1 cellular context compared by ENCODE assay signal in genomic region chr1:148389027-148389339, GRCh38.
TF ChIP-seq lines count a peak whose summit lies in the region.

No MANE protein-coding gene starts in this region.

TF ChIP-seq in K562, 482 proteins besides CTCF, POLR2A, EP300 and RAD21 (continued from another document and continues in another):
- TF ChIP-seq, protein P1, sequence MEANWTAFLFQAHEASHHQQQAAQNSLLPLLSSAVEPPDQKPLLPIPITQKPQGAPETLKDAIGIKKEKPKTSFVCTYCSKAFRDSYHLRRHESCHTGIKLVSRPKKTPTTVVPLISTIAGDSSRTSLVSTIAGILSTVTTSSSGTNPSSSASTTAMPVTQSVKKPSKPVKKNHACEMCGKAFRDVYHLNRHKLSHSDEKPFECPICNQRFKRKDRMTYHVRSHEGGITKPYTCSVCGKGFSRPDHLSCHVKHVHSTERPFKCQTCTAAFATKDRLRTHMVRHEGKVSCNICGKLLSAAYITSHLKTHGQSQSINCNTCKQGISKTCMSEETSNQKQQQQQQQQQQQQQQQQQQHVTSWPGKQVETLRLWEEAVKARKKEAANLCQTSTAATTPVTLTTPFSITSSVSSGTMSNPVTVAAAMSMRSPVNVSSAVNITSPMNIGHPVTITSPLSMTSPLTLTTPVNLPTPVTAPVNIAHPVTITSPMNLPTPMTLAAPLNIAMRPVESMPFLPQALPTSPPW (CRISPR knock-in tag; IDR thresholded peaks at IDR 0.05), result 0 out of 2 replicates have a peak, but pooled peaks have one; percentile 3
- TF ChIP-seq, protein P2, sequence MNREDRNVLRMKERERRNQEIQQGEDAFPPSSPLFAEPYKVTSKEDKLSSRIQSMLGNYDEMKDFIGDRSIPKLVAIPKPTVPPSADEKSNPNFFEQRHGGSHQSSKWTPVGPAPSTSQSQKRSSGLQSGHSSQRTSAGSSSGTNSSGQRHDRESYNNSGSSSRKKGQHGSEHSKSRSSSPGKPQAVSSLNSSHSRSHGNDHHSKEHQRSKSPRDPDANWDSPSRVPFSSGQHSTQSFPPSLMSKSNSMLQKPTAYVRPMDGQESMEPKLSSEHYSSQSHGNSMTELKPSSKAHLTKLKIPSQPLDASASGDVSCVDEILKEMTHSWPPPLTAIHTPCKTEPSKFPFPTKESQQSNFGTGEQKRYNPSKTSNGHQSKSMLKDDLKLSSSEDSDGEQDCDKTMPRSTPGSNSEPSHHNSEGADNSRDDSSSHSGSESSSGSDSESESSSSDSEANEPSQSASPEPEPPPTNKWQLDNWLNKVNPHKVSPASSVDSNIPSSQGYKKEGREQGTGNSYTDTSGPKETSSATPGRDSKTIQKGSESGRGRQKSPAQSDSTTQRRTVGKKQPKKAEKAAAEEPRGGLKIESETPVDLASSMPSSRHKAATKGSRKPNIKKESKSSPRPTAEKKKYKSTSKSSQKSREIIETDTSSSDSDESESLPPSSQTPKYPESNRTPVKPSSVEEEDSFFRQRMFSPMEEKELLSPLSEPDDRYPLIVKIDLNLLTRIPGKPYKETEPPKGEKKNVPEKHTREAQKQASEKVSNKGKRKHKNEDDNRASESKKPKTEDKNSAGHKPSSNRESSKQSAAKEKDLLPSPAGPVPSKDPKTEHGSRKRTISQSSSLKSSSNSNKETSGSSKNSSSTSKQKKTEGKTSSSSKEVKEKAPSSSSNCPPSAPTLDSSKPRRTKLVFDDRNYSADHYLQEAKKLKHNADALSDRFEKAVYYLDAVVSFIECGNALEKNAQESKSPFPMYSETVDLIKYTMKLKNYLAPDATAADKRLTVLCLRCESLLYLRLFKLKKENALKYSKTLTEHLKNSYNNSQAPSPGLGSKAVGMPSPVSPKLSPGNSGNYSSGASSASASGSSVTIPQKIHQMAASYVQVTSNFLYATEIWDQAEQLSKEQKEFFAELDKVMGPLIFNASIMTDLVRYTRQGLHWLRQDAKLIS (CRISPR knock-in tag; IDR thresholded peaks at IDR 0.05), result no peak
- TF ChIP-seq GABPA (tag; conservative IDR thresholded peaks at IDR 0.05; ENCODE audit: low read depth) (peak; percentile 73), SMAD1 (IDR thresholded peaks at IDR 0.05; ENCODE audit: low read depth, low read length, partially characterized antibody) (peak; percentile 88), TEAD2 (tag; IDR thresholded peaks at IDR 0.05) (peak; percentile 33; the same call in 1 of the 2 replicates), MXI1 (IDR thresholded peaks at IDR 0.05; ENCODE audit: low read depth, low read length) (0 out of 2 replicates have a peak, but pooled peaks have one; percentile 26), MYC (IDR thresholded peaks at IDR 0.05; ENCODE audit: low read depth, low read length) (no peak; the same call in 1 of the 2 replicates), MYC (CRISPR knock-in tag; IDR thresholded peaks at IDR 0.05; ENCODE audit: borderline replicate concordance, low read depth) (no peak), CEBPZ (IDR thresholded peaks at IDR 0.05; ENCODE audit: borderline replicate concordance, low read depth, low read length) (no peak), AFF1 (IDR thresholded peaks at IDR 0.05; ENCODE audit: low read depth in 1 of 2, partially characterized antibody in 2 of 2) (peak in 1 of 2 experiments; percentile 6), KDM1A (IDR thresholded peaks at IDR 0.05) (no peak), ZSCAN29 (IDR thresholded peaks at IDR 0.05) (peak; percentile 60; the same call in 1 of the 2 replicates), MIER1 (IDR thresholded peaks at IDR 0.05; ENCODE audit: low read depth) (0 out of 2 replicates have a peak, but pooled peaks have one; percentile 12), EHMT2 (IDR thresholded peaks at IDR 0.05) (0 out of 2 replicates have a peak, but pooled peaks have one; percentile 48), E2F8 (IDR thresholded peaks at IDR 0.05; ENCODE audit: low read depth, partially characterized antibody) (peak; percentile 22), ZNF584 (CRISPR knock-in tag; IDR thresholded peaks at IDR 0.05; ENCODE audit: low read depth) (0 out of 2 replicates have a peak, but pooled peaks have one; percentile 6), GATA2 (CRISPR knock-in tag; IDR thresholded peaks at IDR 0.05) (no peak), SRF (CRISPR knock-in tag; IDR thresholded peaks at IDR 0.05) (peak in 1 of 2 experiments; percentile 12; a peak in 1 of 4 replicates)
- TF ChIP-seq, protein P3, sequence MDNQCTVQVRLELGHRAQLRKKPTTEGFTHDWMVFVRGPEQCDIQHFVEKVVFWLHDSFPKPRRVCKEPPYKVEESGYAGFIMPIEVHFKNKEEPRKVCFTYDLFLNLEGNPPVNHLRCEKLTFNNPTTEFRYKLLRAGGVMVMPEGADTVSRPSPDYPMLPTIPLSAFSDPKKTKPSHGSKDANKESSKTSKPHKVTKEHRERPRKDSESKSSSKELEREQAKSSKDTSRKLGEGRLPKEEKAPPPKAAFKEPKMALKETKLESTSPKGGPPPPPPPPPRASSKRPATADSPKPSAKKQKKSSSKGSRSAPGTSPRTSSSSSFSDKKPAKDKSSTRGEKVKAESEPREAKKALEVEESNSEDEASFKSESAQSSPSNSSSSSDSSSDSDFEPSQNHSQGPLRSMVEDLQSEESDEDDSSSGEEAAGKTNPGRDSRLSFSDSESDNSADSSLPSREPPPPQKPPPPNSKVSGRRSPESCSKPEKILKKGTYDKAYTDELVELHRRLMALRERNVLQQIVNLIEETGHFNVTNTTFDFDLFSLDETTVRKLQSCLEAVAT (IDR thresholded peaks at IDR 0.05), result 0 out of 4 replicates have a peak, but pooled peaks of 1 of the 2 experiments have one; percentile 9
- TF ChIP-seq, protein P4, sequence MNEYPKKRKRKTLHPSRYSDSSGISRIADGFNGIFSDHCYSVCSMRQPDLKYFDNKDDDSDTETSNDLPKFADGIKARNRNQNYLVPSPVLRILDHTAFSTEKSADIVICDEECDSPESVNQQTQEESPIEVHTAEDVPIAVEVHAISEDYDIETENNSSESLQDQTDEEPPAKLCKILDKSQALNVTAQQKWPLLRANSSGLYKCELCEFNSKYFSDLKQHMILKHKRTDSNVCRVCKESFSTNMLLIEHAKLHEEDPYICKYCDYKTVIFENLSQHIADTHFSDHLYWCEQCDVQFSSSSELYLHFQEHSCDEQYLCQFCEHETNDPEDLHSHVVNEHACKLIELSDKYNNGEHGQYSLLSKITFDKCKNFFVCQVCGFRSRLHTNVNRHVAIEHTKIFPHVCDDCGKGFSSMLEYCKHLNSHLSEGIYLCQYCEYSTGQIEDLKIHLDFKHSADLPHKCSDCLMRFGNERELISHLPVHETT (CRISPR knock-in tag; conservative IDR thresholded peaks at IDR 0.05 in 1 of 2, IDR thresholded peaks at IDR 0.05 in 1 of 2), result peak in 1 of 2 experiments; percentile 72; a peak in 1 of 4 replicates
